ENCODE assay signal across 1 cellular context in the genomic region with DNA sequence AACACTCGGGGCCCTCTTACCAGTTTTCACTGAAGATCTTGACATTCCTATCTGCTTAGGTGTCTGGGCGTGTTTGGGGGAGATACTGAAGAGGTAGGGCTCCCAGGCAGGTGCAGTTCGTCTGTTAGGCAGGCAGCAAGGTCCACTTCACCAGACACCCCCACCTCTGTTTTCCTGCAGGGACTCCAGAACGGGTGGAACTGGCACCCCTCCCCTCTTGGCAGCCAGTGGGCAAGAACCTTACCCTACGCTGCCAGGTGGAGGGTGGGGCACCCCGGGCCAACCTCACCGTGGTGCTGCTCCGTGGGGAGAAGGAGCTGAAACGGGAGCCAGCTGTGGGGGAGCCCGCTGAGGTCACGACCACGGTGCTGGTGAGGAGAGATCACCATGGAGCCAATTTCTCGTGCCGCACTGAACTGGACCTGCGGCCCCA.
TF ChIP-seq lines count a peak whose summit lies in the region.

No MANE protein-coding gene starts in this region.

TF ChIP-seq in K562, 482 proteins besides CTCF, POLR2A, EP300 and RAD21:
- TF ChIP-seq, protein P1, sequence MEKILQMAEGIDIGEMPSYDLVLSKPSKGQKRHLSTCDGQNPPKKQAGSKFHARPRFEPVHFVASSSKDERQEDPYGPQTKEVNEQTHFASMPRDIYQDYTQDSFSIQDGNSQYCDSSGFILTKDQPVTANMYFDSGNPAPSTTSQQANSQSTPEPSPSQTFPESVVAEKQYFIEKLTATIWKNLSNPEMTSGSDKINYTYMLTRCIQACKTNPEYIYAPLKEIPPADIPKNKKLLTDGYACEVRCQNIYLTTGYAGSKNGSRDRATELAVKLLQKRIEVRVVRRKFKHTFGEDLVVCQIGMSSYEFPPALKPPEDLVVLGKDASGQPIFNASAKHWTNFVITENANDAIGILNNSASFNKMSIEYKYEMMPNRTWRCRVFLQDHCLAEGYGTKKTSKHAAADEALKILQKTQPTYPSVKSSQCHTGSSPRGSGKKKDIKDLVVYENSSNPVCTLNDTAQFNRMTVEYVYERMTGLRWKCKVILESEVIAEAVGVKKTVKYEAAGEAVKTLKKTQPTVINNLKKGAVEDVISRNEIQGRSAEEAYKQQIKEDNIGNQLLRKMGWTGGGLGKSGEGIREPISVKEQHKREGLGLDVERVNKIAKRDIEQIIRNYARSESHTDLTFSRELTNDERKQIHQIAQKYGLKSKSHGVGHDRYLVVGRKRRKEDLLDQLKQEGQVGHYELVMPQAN (IDR thresholded peaks at IDR 0.05; ENCODE audit: borderline replicate concordance), result no peak
- peak; percentile 59 for TF ChIP-seq POLR2G (IDR thresholded peaks at IDR 0.05; ENCODE audit: low read depth, low read length)
- TF ChIP-seq, protein P2, sequence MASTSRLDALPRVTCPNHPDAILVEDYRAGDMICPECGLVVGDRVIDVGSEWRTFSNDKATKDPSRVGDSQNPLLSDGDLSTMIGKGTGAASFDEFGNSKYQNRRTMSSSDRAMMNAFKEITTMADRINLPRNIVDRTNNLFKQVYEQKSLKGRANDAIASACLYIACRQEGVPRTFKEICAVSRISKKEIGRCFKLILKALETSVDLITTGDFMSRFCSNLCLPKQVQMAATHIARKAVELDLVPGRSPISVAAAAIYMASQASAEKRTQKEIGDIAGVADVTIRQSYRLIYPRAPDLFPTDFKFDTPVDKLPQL (IDR thresholded peaks at IDR 0.05; ENCODE audit: extremely low read depth, insufficient read length), result no peak
- no peak for TF ChIP-seq IRF2 (CRISPR knock-in tag; IDR thresholded peaks at IDR 0.05)
- TF ChIP-seq RBFOX2 (IDR thresholded peaks at IDR 0.05; ENCODE audit: low read depth, low read length), result 0 out of 2 replicates have a peak, but pooled peaks have one; percentile 41
- 0 out of 2 replicates have a peak, but pooled peaks have one; percentile 28 for TF ChIP-seq CBFB (CRISPR knock-in tag; IDR thresholded peaks at IDR 0.05)
- peak; percentile 28 for TF ChIP-seq RBM22 (IDR thresholded peaks at IDR 0.05; ENCODE audit: low read depth, low read length, poor library complexity, severe bottlenecking)
